1 cellular context compared by ENCODE assay signal in genomic region chr1:68293122-68293521, GRCh38.
TF ChIP-seq lines count a peak whose summit lies in the region.

No MANE protein-coding gene starts in this region.

TF ChIP-seq in WTC11, 78 proteins besides CTCF, POLR2A, EP300 and RAD21 (continued from another document):
- TF ChIP-seq SMAD4 (CRISPR knock-in tag; IDR thresholded peaks at IDR 0.05) (no peak), STAT6 (CRISPR knock-in tag; conservative IDR thresholded peaks at IDR 0.05; ENCODE audit: low read depth) (no peak), ZNF232 (CRISPR knock-in tag; IDR thresholded peaks at IDR 0.05) (no peak), HMGA2 (CRISPR knock-in tag; IDR thresholded peaks at IDR 0.05) (no peak), USF1 (CRISPR knock-in tag; IDR thresholded peaks at IDR 0.05) (no peak), ATF3 (CRISPR knock-in tag; conservative IDR thresholded peaks at IDR 0.05) (no peak)
- TF ChIP-seq, protein P1, sequence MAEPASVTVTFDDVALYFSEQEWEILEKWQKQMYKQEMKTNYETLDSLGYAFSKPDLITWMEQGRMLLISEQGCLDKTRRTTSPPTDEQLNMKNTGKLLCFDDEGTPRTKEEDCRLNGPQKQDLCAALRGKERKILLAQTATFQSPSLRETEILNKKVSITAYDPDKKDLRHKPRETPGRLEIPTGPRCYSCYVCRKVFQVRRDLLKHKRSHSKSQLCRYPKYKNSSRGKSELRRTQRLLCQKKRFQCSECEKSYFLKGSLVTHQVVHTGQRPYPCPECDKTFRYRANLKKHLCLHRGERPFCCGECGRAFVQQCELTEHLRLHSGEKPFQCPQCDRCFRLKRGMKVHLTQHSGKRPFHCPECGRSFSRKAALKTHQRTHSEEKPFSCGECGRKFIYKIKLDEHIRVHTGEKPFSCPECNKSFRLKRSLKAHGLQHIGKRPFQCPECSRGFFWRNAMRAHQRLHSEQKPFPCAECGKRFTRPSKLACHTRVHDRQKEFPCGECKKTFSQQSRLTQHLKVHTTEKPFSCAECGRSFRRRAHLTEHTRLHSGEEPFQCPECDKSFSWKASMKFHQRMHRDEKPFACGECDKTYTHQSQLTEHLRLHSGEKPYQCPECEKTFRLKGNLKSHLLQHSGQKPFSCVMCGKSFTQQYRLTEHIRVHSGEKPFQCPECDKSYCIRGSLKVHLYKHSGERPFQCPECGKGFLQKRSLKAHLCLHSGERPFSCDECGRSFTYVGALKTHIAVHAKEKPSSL (CRISPR knock-in tag; conservative IDR thresholded peaks at IDR 0.05) = no peak
